21 cellular contexts compared by ENCODE assay signal in genomic region chr16:84791501-84791900, GRCh38.
"Had no signal": no experiment of that assay in that cellular context is flagged by ENCODE, and none has a peak within 500 bp of the region (broad histone marks: within the 10 kb centered on the region; RNA-seq: fewer than 3 reads in every experiment).

No MANE protein-coding gene starts in this region.

- H3K4me3 Mint-ChIP-seq: naive thymus-derived CD4-positive, alpha-beta T cell; nephron progenitor cell; stimulated activated naive B cell treated with anti-CD40 and anti-IgM and Interleukin-4, amounts not matched to agents 10 μg/mL and 1 μg/mL and 100 μg/mL, for 72 hours; stimulated activated naive CD8-positive, alpha-beta T cell treated with anti-CD3 and anti-CD28 coated beads, Interleukin-15, Interleukin-2, amounts not matched to agents 100 ng/mL and 50 ng/mL, for 24 hours; type B pancreatic cell had no signal

- H3K27me3 ChIP-seq: esophagus squamous epithelium, ovary, thyroid gland had no signal

- H3K9me3 Mint-ChIP-seq: nephron progenitor cell; stimulated activated naive B cell treated with anti-CD40 and anti-IgM and Interleukin-4, amounts not matched to agents 10 μg/mL and 1 μg/mL and 100 μg/mL, for 72 hours; stimulated activated naive CD8-positive, alpha-beta T cell treated with anti-CD3 and anti-CD28 coated beads, Interleukin-15, Interleukin-2, amounts not matched to agents 100 ng/mL and 50 ng/mL, for 24 hours; type B pancreatic cell had no signal

- H3K4me3 ChIP-seq: coronary artery, esophagus squamous epithelium, lower lobe of right lung, mucosa of descending colon, ovary, psoas muscle, skin epidermis, thyroid gland had no signal

- ATAC-seq: left ventricle myocardium superior; mucosa of descending colon; naive thymus-derived CD4-positive, alpha-beta T cell; psoas muscle; right cardiac atrium; stimulated activated naive B cell treated with anti-CD40 and anti-IgM and Interleukin-4, amounts not matched to agents 10 μg/mL and 1 μg/mL and 100 μg/mL, for 72 hours had no signal

- H3K4me1 ChIP-seq: psoas muscle had no signal

- H3K27ac Mint-ChIP-seq: nephron progenitor cell; stimulated activated naive B cell treated with anti-CD40 and anti-IgM and Interleukin-4, amounts not matched to agents 10 μg/mL and 1 μg/mL and 100 μg/mL, for 72 hours; stimulated activated naive CD8-positive, alpha-beta T cell treated with anti-CD3 and anti-CD28 coated beads, Interleukin-15, Interleukin-2, amounts not matched to agents 100 ng/mL and 50 ng/mL, for 24 hours; type B pancreatic cell had no signal

- DNase-seq: dermis blood vessel endothelial cell; effector memory CD4-positive, alpha-beta T cell; erythroblast; esophagus squamous epithelium; left ventricle myocardium superior; lower lobe of right lung; mucosa of descending colon; naive thymus-derived CD4-positive, alpha-beta T cell; nephron progenitor cell; nucleus accumbens; psoas muscle; right cardiac atrium; stimulated activated CD4-positive, alpha-beta T cell treated with anti-CD3 and anti-CD28 coated beads, Interleukin-15, amount 100 ng/mL, for 24 hours; stimulated activated CD4-positive, alpha-beta T cell treated with anti-CD3 and anti-CD28 coated beads, Interleukin-2, amount 100 ng/mL, for 48 hours; stimulated activated naive B cell treated with anti-CD40 and anti-IgM and Interleukin-4, amounts not matched to agents 10 μg/mL and 1 μg/mL and 100 μg/mL, for 72 hours; thyroid gland had no signal

- H3K36me3 ChIP-seq: esophagus squamous epithelium, lower lobe of right lung, ovary, thyroid gland had no signal

- H3K9me3 ChIP-seq: esophagus squamous epithelium, lower lobe of right lung, mucosa of descending colon, ovary, psoas muscle, thyroid gland had no signal

- H3K27ac ChIP-seq: coronary artery, lower lobe of right lung, ovary, psoas muscle, thyroid gland had no signal

- H3K27me3 Mint-ChIP-seq: naive thymus-derived CD4-positive, alpha-beta T cell; stimulated activated naive B cell treated with anti-CD40 and anti-IgM and Interleukin-4, amounts not matched to agents 10 μg/mL and 1 μg/mL and 100 μg/mL, for 72 hours; stimulated activated naive CD8-positive, alpha-beta T cell treated with anti-CD3 and anti-CD28 coated beads, Interleukin-15, Interleukin-2, amounts not matched to agents 100 ng/mL and 50 ng/mL, for 24 hours; type B pancreatic cell had no signal
